Comparison of ENCODE assay signal across 7 cellular contexts in the genomic region with DNA sequence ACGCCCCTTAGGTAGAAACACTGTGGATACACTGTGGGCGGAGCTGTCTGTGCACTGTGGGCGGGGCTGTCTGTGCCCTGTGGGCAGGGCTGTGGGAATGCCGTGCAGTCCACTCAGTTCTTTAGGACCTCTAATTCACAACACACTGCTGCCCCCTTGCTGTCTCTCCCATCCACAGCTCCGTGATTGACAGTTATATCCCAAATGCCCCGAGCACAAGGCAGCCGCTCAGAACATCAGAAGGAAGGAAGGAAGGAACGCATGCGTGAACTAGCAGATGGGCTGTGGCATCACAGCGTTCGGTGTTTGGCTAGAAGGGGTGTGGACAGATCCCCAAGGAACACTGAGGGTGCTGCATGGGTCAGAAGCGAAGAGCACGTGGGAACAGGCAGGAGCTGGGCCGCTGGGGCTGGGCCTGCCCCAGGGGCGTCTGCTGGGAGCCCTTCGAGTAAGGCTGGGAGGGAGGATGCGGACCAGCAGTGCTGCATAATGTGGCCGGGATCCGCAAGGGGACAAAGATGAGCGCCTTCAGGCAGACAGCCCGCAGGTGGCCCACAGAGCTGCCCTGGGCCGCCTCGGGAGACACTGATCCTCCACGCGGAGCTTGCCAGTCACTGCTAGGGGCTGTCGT. TPM values are rescaled to one million over a fixed set of nuclear protein-coding genes. Genes with fewer than 3 reads are reported as not detected.
DNase-seq lines count a peak whose midpoint lies in the region; ATAC-seq, FAIRE-seq and TF ChIP-seq lines count a peak whose summit lies in the region.

No MANE protein-coding gene starts in this region.

- no peak overlapping the region for H2AFZ ChIP-seq in GM12878 (ENCODE audit: control insufficient read depth, low read depth, low read length)

- 91% methylated on average over 26 of the region's 26 CpGs for whole genome bisulfite sequencing in GM12878 (ENCODE audit: insufficient coverage, insufficient replicate concordance, low lambda C conversion rate, missing lambda C conversion rate)

- intact Hi-C loops in GM12878 (cut with micrococcal nuclease; ENCODE audit: unreplicated experiment): no loop called here
- intact Hi-C loops in activated CD4-positive, alpha-beta T cell treated with anti-CD3 and anti-CD28 coated beads for 36 hours (cut with DNase I, micrococcal nuclease): no loop called here

- ATAC-seq in GM12878: peak; percentile 64
- no peak for ATAC-seq in HG03354 (IDR thresholded peaks at IDR 0.05; ENCODE audit: poor library complexity, severe bottlenecking, unreplicated experiment)
- no peak for ATAC-seq in activated CD4-positive, alpha-beta T cell treated with anti-CD3 and anti-CD28 coated beads for 36 hours
- ATAC-seq in HG02885 (IDR thresholded peaks at IDR 0.05; ENCODE audit: poor library complexity, unreplicated experiment): no peak

- SMC1A ChIA-PET in GM12878 (lab: Charles Lee; ENCODE audit: uncharacterized antibody, unreplicated experiment): no interaction called here

- no peaks in the 10 kb centered on the region for H3K79me2 ChIP-seq in GM12878 (ENCODE audit: control insufficient read depth, insufficient read depth, low read length)

- no peak for TF ChIP-seq POLR2A in NB4 (IDR thresholded peaks at IDR 0.05; ENCODE audit: extremely low read depth, insufficient read length)
- TF ChIP-seq POLR2A in GM12878 (IDR thresholded peaks at IDR 0.05; ENCODE audit: low read depth, low read length): no peak

- peak; percentile 95 for DNase-seq in ELF-1 (ENCODE audit: low read depth, low spot score)
- DNase-seq in NB4 (ENCODE audit: low read depth): peak; percentile 70
- no peak for DNase-seq in GM12878 (ENCODE audit: low read depth, low spot score)
- DNase-seq in kidney glomerular epithelial cell (lab: John Stamatoyannopoulos, UW): peak; percentile 13
- no peak for DNase-seq in activated CD4-positive, alpha-beta T cell treated with anti-CD3 and anti-CD28 coated beads for 36 hours

- H3K27ac ChIP-seq in GM12878 (ENCODE audit: control insufficient read depth, insufficient read depth): no peak overlapping the region

- peaks cover 22% of the 10 kb centered on the region for H3K36me3 Mint-ChIP-seq in activated CD4-positive, alpha-beta T cell treated with anti-CD3 and anti-CD28 coated beads for 36 hours (ENCODE audit: low read depth)

- in situ Hi-C loops in GM12878 (cut with MboI): no loop called here

- no TSS peak for BruUV-seq in GM12878 (replicated peaks; lab: Mats Ljungman, UMichigan)

- no peak overlapping the region for H3K27ac Mint-ChIP-seq in activated CD4-positive, alpha-beta T cell treated with anti-CD3 and anti-CD28 coated beads for 36 hours

- H3K36me3 ChIP-seq in GM12878 (ENCODE audit: control insufficient read depth in 2 of 2, insufficient read depth in 2 of 2, low read length in 1 of 2): peaks cover 9 to 16% of the 10 kb centered on the region in 2 experiments

- H3K4me1 ChIP-seq in GM12878 (ENCODE audit: control insufficient read depth, insufficient read depth, low read length): no peaks in the 10 kb centered on the region

- H3K4me2 ChIP-seq in GM12878 (ENCODE audit: control insufficient read depth, insufficient read depth): no peak overlapping the region

- 0 out of 2 replicates have a peak, but pooled peaks have one; percentile 2 for TF ChIP-seq RAD21 in GM12878 (IDR thresholded peaks at IDR 0.05; ENCODE audit: insufficient read depth, low read depth, low read length)

- H3K27me3 ChIP-seq in GM12878 (replicated peaks in 1 of 2; ENCODE audit: control insufficient read depth in 2 of 2, insufficient read depth in 2 of 2, low read length in 1 of 2): no peaks in the 10 kb centered on the region

- RAD21 ChIA-PET in GM12878 (lab: Charles Lee; ENCODE audit: unreplicated experiment): interaction anchor here (0.8 to 1.5 kb wide), 2 partner anchors 9 to 234 kb away, joined by 3 to 5 read pairs; no protein-coding TSS in a partner anchor

- FAIRE-seq in GM12878 (lab: Jason Lieb, UNC): no peak

- no peaks in the 10 kb centered on the region for H4K20me1 ChIP-seq in GM12878 (ENCODE audit: control insufficient read depth, insufficient read depth)

- H3K9me3 ChIP-seq in GM12878 (replicated peaks; ENCODE audit: control insufficient read depth, insufficient read depth, low read length): no peaks in the 10 kb centered on the region

- no peak for TF ChIP-seq EP300 in GM12878 (IDR thresholded peaks at IDR 0.05; ENCODE audit: borderline replicate concordance in 1 of 2, control insufficient read depth in 1 of 2, low read depth in 2 of 2, low read length in 2 of 2)

- peaks cover 23% of the 10 kb centered on the region for H3K4me1 Mint-ChIP-seq in activated CD4-positive, alpha-beta T cell treated with anti-CD3 and anti-CD28 coated beads for 36 hours

- no peak overlapping the region for H3K9ac ChIP-seq in GM12878 (ENCODE audit: control insufficient read depth, insufficient read depth, low read length)

- no peaks in the 10 kb centered on the region for H3K27me3 Mint-ChIP-seq in activated CD4-positive, alpha-beta T cell treated with anti-CD3 and anti-CD28 coated beads for 36 hours

- no peaks in the 10 kb centered on the region for H3K9me3 Mint-ChIP-seq in activated CD4-positive, alpha-beta T cell treated with anti-CD3 and anti-CD28 coated beads for 36 hours (ENCODE audit: low read depth)

- TF ChIP-seq CTCF in NB4 (IDR thresholded peaks at IDR 0.05; ENCODE audit: low read depth, low read length) (peak; percentile 56), GM12878 (IDR thresholded peaks at IDR 0.05 in 2 of 3, conservative IDR thresholded peaks at IDR 0.05 in 1 of 3; ENCODE audit: control insufficient read depth in 2 of 3, extremely low read depth in 1 of 3, insufficient read depth in 1 of 3, low read depth in 3 of 3, low read length in 3 of 3) (peak in 2 of 3 experiments; percentile 20 to 26; a peak in 2 of 6 replicates)

- no peak overlapping the region for H3K4me3 ChIP-seq in NB4 (ENCODE audit: low read depth, low read length)
- H3K4me3 ChIP-seq in GM12878: no peak overlapping the region

- POLR2A ChIA-PET in GM12878 (lab: Charles Lee): interaction anchor here (1.0 kb wide), 1 partner anchor 25 kb away, joined by 3 read pairs; no protein-coding TSS in a partner anchor
- POLR2A ChIA-PET in activated CD4-positive, alpha-beta T cell treated with anti-CD3 and anti-CD28 coated beads for 36 hours (lab: Charles Lee): no interaction called here

- H3K4me3 Mint-ChIP-seq in activated CD4-positive, alpha-beta T cell treated with anti-CD3 and anti-CD28 coated beads for 36 hours: no peak overlapping the region

- CTCF ChIA-PET in GM12878 (lab: Yijun Ruan, JAX): interaction anchor here (0.7 to 1.2 kb wide), 3 partner anchors 58 to 234 kb away, joined by 3 to 4 read pairs (median 3); no protein-coding TSS in a partner anchor
- CTCF ChIA-PET in activated CD4-positive, alpha-beta T cell treated with anti-CD3 and anti-CD28 coated beads for 36 hours (lab: Charles Lee): no interaction called here

TF ChIP-seq in GM12878, 131 proteins besides CTCF, POLR2A, EP300 and RAD21:
- TF ChIP-seq, protein P1, sequence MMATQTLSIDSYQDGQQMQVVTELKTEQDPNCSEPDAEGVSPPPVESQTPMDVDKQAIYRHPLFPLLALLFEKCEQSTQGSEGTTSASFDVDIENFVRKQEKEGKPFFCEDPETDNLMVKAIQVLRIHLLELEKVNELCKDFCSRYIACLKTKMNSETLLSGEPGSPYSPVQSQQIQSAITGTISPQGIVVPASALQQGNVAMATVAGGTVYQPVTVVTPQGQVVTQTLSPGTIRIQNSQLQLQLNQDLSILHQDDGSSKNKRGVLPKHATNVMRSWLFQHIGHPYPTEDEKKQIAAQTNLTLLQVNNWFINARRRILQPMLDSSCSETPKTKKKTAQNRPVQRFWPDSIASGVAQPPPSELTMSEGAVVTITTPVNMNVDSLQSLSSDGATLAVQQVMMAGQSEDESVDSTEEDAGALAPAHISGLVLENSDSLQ (IDR thresholded peaks at IDR 0.05): peak; percentile 32; the same call in 1 of the 2 replicates
- no peak for TF ChIP-seq NFYA (IDR thresholded peaks at IDR 0.05; ENCODE audit: borderline replicate concordance, low read depth, low read length)

RNA-seq across cellular contexts. Expression of a gene that starts 29.8 kb away (rescaled TPM):
- 33.3 and 40.4 TPM in 2 replicates for total RNA-seq in GM12878 (2013; cell fraction: nucleolus; rRNA removed)
- total RNA-seq in GM12878 (2014; rRNA removed) (20.3 and 23.7 TPM in 2 replicates), GM12878 (2014; rRNA removed; fragmentation: Illumina TruSeq; extraction: Trizol) (13.0 and 13.3 TPM in 2 replicates), GM12878 (2021) (23.6 and 26.4 TPM in 2 replicates)
- polyA plus RNA-seq in GM12878 (2011; ENCODE audit: low read depth): 7.7 TPM
- polyA plus RNA-seq in GM12878 (2011; rRNA removed) (6.1 and 7.7 TPM in 2 replicates), GM12878 (2014; fragmentation: Illumina TruSeq; extraction: Trizol) (14.5 and 19.4 TPM in 2 replicates), GM12878 (2014; fragmentation: Nextera tagmentation; extraction: Ambion mirVana) (1 to 10 TPM; 2.0 to 2.6 TPM), GM12878 (2014; rRNA removed) (13.1 and 13.6 TPM in 2 replicates), GM12878 (2016; fragmentation: Nextera tagmentation; extraction: Ambion mirVana) (10 to 100 TPM; 21.5 to 24.5 TPM)
- polyA plus RNA-seq in GM12878 (2011; cell fraction: cytosol; rRNA removed): 8.0 and 9.1 TPM in 2 replicates
- 17.6 and 24.8 TPM in 2 replicates for polyA plus RNA-seq in GM12878 (2011; cell fraction: nucleus; rRNA removed)
- polyA plus RNA-seq in GM12878 (2012): 13.9 and 18.9 TPM in 2 replicates
- polyA minus RNA-seq in GM12878 (2011; rRNA and poly(A)+ RNA removed): 8.2 and 9.2 TPM in 2 replicates
- polyA minus RNA-seq in GM12878 (2011; cell fraction: cytosol; rRNA and poly(A)+ RNA removed): 3.8 and 4.0 TPM in 2 replicates
- 9.6 and 10.5 TPM in 2 replicates for polyA minus RNA-seq in GM12878 (2011; cell fraction: nucleus; rRNA and poly(A)+ RNA removed)
- total RNA-seq in activated CD4-positive, alpha-beta T cell treated with anti-CD3 and anti-CD28 coated beads for 36 hours: 10 to 100 TPM; 20.5 to 29.3 TPM

RNA-seq across cellular contexts. Expression of a gene that starts 29.8 kb away (rescaled TPM):
- total RNA-seq in GM12878 (2013; cell fraction: nucleolus; rRNA removed): 102 and 111 TPM in 2 replicates
- total RNA-seq in GM12878 (2014; rRNA removed) (11.3 and 15.8 TPM in 2 replicates), GM12878 (2014; rRNA removed; fragmentation: Illumina TruSeq; extraction: Trizol) (8.5 and 9.2 TPM in 2 replicates), GM12878 (2021) (16.6 and 18.5 TPM in 2 replicates)
- 4.4 TPM for polyA plus RNA-seq in GM12878 (2011; ENCODE audit: low read depth)
- polyA plus RNA-seq in GM12878 (2011; rRNA removed) (9.2 and 10.0 TPM in 2 replicates), GM12878 (2014; fragmentation: Illumina TruSeq; extraction: Trizol) (7.0 and 7.2 TPM in 2 replicates), GM12878 (2014; fragmentation: Nextera tagmentation; extraction: Ambion mirVana) (1 to 10 TPM; 1.3 to 2.3 TPM), GM12878 (2014; rRNA removed) (12.8 and 14.1 TPM in 2 replicates), GM12878 (2016; fragmentation: Nextera tagmentation; extraction: Ambion mirVana) (10 to 100 TPM; 11.1 to 11.5 TPM)
- polyA plus RNA-seq in GM12878 (2011; cell fraction: cytosol; rRNA removed): 8.3 and 11.6 TPM in 2 replicates
- polyA plus RNA-seq in GM12878 (2011; cell fraction: nucleus; rRNA removed): 35.3 and 35.5 TPM in 2 replicates
- 7.5 and 8.4 TPM in 2 replicates for polyA plus RNA-seq in GM12878 (2012)
- 11.7 and 15.8 TPM in 2 replicates for polyA minus RNA-seq in GM12878 (2011; rRNA and poly(A)+ RNA removed)
- polyA minus RNA-seq in GM12878 (2011; cell fraction: cytosol; rRNA and poly(A)+ RNA removed): 4.7 and 6.0 TPM in 2 replicates
- 27.3 and 51.9 TPM in 2 replicates for polyA minus RNA-seq in GM12878 (2011; cell fraction: nucleus; rRNA and poly(A)+ RNA removed)
- total RNA-seq in activated CD4-positive, alpha-beta T cell treated with anti-CD3 and anti-CD28 coated beads for 36 hours: 10 to 100 TPM; 20.1 to 24.5 TPM

Comparison
In these comparisons a context has a peak if more than half of its experiments do, and no peak if none do; other contexts are left out.
1. DNase-seq: peak in ELF-1 (single experiment), NB4 (single experiment) and kidney glomerular epithelial cell (single experiment); none in GM12878 (single experiment) and activated CD4-positive, alpha-beta T cell treated with anti-CD3 and anti-CD28 coated beads for 36 hours (single experiment).